ENCODE assay signal across 32 cellular contexts in genomic region chr2:36453652-36454051, GRCh38.
DNase-seq lines count a peak whose midpoint lies in the region; ATAC-seq, FAIRE-seq and TF ChIP-seq lines count a peak whose summit lies in the region.
"Had no signal": no experiment of that assay in that cellular context is flagged by ENCODE, and none has a peak within 500 bp of the region (broad histone marks: within the 10 kb centered on the region; RNA-seq: fewer than 3 reads in every experiment).

No MANE protein-coding gene starts in this region.

- H4K91ac ChIP-seq in mesenchymal stem cell (ENCODE audit: low read length), result no peak overlapping the region

- H3K14ac ChIP-seq in mesenchymal stem cell (ENCODE audit: low read length in 2 of 2), result no peak overlapping the region

- CTCF ChIA-PET in HepG2 (lab: Yijun Ruan, JAX; ENCODE audit: low intra/inter-chr PET ratio, low total read pairs), result no interaction called here

- no peaks in the 10 kb centered on the region for H3K27me3 ChIP-seq in HepG2 (ENCODE audit: control insufficient read depth in 1 of 2, insufficient read depth in 2 of 2, low read length in 2 of 2)
- no peaks in the 10 kb centered on the region for H3K27me3 ChIP-seq in right lobe of liver
- H3K27me3 ChIP-seq in astrocyte (ENCODE audit: insufficient read depth, low read length), result no peaks in the 10 kb centered on the region
- no peaks in the 10 kb centered on the region for H3K27me3 ChIP-seq in mesenchymal stem cell (ENCODE audit: control insufficient read depth in 1 of 2, insufficient read depth in 1 of 2, low read length in 2 of 2)
- H3K27me3 ChIP-seq: SJCRH30 had no signal

- no peak overlapping the region for H2BK120ac ChIP-seq in mesenchymal stem cell (ENCODE audit: low read depth, low read length)

- H3K18ac ChIP-seq in mesenchymal stem cell (ENCODE audit: low read depth in 1 of 2, low read length in 2 of 2), result no peak overlapping the region

- H2BK12ac ChIP-seq in mesenchymal stem cell (ENCODE audit: low read length in 2 of 2), result no peak overlapping the region

- H3K4me3 Mint-ChIP-seq in astrocyte (ENCODE audit: unreplicated experiment), result no peak overlapping the region
- H3K4me3 Mint-ChIP-seq: activated CD4-positive, alpha-beta T cell treated with anti-CD3 and anti-CD28 coated beads, Interleukin-2, amount 10 ng/mL, durations not matched to agents 24 days and 14 days; activated CD8-positive, alpha-beta memory T cell treated with anti-CD3 and anti-CD28 coated beads, Interleukin-2, amount 10 ng/mL, durations not matched to agents 7 days and 5 days; activated T-helper 1 cell treated with anti-CD3 and anti-CD28 coated beads, Interleukin-12 subunit alpha, Interleukin-12 subunit beta, Interleukin-2, Interleukin-4 antibody, amounts not matched to agents 30 ng/mL and 10 ng/mL and 1 ng/mL, durations not matched to agents 14 hours and 24 hours and 36 hours; B cell; T-helper 17 cell had no signal

- H2AK5ac ChIP-seq in mesenchymal stem cell (ENCODE audit: low read length, severe bottlenecking), result no peak overlapping the region

- H3K79me2 ChIP-seq in HepG2 (ENCODE audit: insufficient read depth, low read length) (peaks cover 7% of the 10 kb centered on the region), astrocyte (ENCODE audit: insufficient read depth, low read length) (peaks cover 71% of the 10 kb centered on the region)

- H3K9me3 Mint-ChIP-seq in astrocyte (ENCODE audit: unreplicated experiment), result no peaks in the 10 kb centered on the region
- H3K9me3 Mint-ChIP-seq: activated CD4-positive, alpha-beta T cell treated with anti-CD3 and anti-CD28 coated beads, Interleukin-2, amount 10 ng/mL, durations not matched to agents 24 days and 14 days; activated T-helper 1 cell treated with anti-CD3 and anti-CD28 coated beads, Interleukin-12 subunit alpha, Interleukin-12 subunit beta, Interleukin-2, Interleukin-4 antibody, amounts not matched to agents 30 ng/mL and 10 ng/mL and 1 ng/mL, durations not matched to agents 14 hours and 24 hours and 36 hours had no signal

- TF ChIP-seq EP300 in HepG2 (IDR thresholded peaks at IDR 0.05; ENCODE audit: low read depth in 2 of 2, low read length in 2 of 2) (peak in 1 of 2 experiments; percentile 55; a peak in 1 of 4 replicates), HepG2 (CRISPR knock-in tag; IDR thresholded peaks at IDR 0.05; ENCODE audit: borderline replicate concordance) (no peak)

- peaks cover 3% of the 10 kb centered on the region for H3K36me3 Mint-ChIP-seq in astrocyte (ENCODE audit: low read depth, unreplicated experiment)
- H3K36me3 Mint-ChIP-seq: activated CD8-positive, alpha-beta memory T cell treated with anti-CD3 and anti-CD28 coated beads, Interleukin-2, amount 10 ng/mL, durations not matched to agents 7 days and 5 days had no signal

- H3K27me3 Mint-ChIP-seq in astrocyte (ENCODE audit: low read depth, unreplicated experiment), result no peaks in the 10 kb centered on the region
- H3K27me3 Mint-ChIP-seq: activated CD4-positive, alpha-beta T cell treated with anti-CD3 and anti-CD28 coated beads, Interleukin-2, amount 10 ng/mL, durations not matched to agents 24 days and 14 days; activated CD8-positive, alpha-beta memory T cell treated with anti-CD3 and anti-CD28 coated beads, Interleukin-2, amount 10 ng/mL, durations not matched to agents 7 days and 5 days; B cell; T-helper 17 cell had no signal

- TF ChIP-seq CTCF in HepG2 (CRISPR knock-in tag; IDR thresholded peaks at IDR 0.05) (no peak), right lobe of liver (IDR thresholded peaks at IDR 0.05) (no peak), astrocyte (IDR thresholded peaks at IDR 0.05; ENCODE audit: insufficient read depth, low read depth, low read length) (no peak)

- H3K4ac ChIP-seq in mesenchymal stem cell (ENCODE audit: low read depth in 1 of 2, low read length in 2 of 2), result no peak overlapping the region

- H3K4me3 ChIP-seq in HepG2 (replicated peaks in 1 of 3; ENCODE audit: insufficient read depth in 1 of 3, low read depth in 2 of 3, low read length in 3 of 3) (no peak overlapping the region), right lobe of liver (no peak overlapping the region), astrocyte (ENCODE audit: insufficient read depth, low read depth, low read length) (no peak overlapping the region), mesenchymal stem cell (ENCODE audit: insufficient read depth in 1 of 2, low read depth in 1 of 2, low read length in 2 of 2) (no peak overlapping the region)
- H3K4me3 ChIP-seq: lower lobe of right lung, prostate gland, SJCRH30, smooth muscle cell had no signal

- H3K27ac ChIP-seq in HepG2 (ENCODE audit: extremely low read length, insufficient read depth, low read length), result no peak overlapping the region
- no peak overlapping the region for H3K27ac ChIP-seq in right lobe of liver
- H3K27ac ChIP-seq in astrocyte (ENCODE audit: low read depth, low read length), result peak overlapping the region; percentile 85
- no peak overlapping the region for H3K27ac ChIP-seq in mesenchymal stem cell (ENCODE audit: low read length, poor library complexity, severe bottlenecking)
- H3K27ac ChIP-seq: KMS-11, lower lobe of right lung, prostate gland, SJCRH30 had no signal

- no peak overlapping the region for H3K9ac ChIP-seq in HepG2 (ENCODE audit: insufficient read depth, low read depth, low read length)
- peak overlapping the region; percentile 21 for H3K9ac ChIP-seq in astrocyte (ENCODE audit: low read length)
- no peak overlapping the region for H3K9ac ChIP-seq in mesenchymal stem cell (ENCODE audit: low read length)
- H3K9ac ChIP-seq: KMS-11 had no signal

- H3K4me2 ChIP-seq in HepG2 (ENCODE audit: low read depth, low read length) (no peak overlapping the region), astrocyte (ENCODE audit: low read length) (peak overlapping the region; percentile 47), mesenchymal stem cell (ENCODE audit: low read length, poor library complexity, severe bottlenecking) (no peak overlapping the region)
- H3K4me2 ChIP-seq: KMS-11, smooth muscle cell had no signal

- POLR2A ChIA-PET in HepG2 (lab: Yijun Ruan, JAX), result interaction anchor here (1.2 kb wide), 1 partner anchor 21 kb away, joined by 3 read pairs; no protein-coding TSS in a partner anchor

- no peak for FAIRE-seq in HepG2 (lab: Jason Lieb, UNC)
- peak; percentile 17 for FAIRE-seq in astrocyte (lab: Jason Lieb, UNC)
- FAIRE-seq: GM12892, H1 had no signal

- no peak overlapping the region for H2BK15ac ChIP-seq in mesenchymal stem cell (ENCODE audit: low read depth, poor library complexity, severe bottlenecking)

- ATAC-seq in HepG2 (no peak; the same call in 2 of the 3 replicates), right lobe of liver (no peak), GM21367 (IDR thresholded peaks at IDR 0.05; ENCODE audit: unreplicated experiment) (no peak)
- ATAC-seq: activated CD8-positive, alpha-beta memory T cell treated with anti-CD3 and anti-CD28 coated beads, Interleukin-2, amount 10 ng/mL, durations not matched to agents 7 days and 5 days; lower lobe of right lung; stimulated activated naive CD8-positive, alpha-beta T cell treated with anti-CD3 and anti-CD28 coated beads, Interleukin-15, Interleukin-2, amounts not matched to agents 100 U/mL and 50 U/mL, for 24 hours; T-helper 17 cell had no signal

- in situ Hi-C loops in HepG2 (cut with HindIII; ENCODE audit: extremely low pct_ligation_motif_present, low pct_unique_long_range_greater_than_20kb), result no loop called here
- in situ Hi-C loops in G401 (cut with HindIII; ENCODE audit: low sequenced_read_pairs), result no loop called here

- DNase-seq in HepG2 (ENCODE audit: low spot score), result peak; percentile 52
- DNase-seq in right lobe of liver, result no peak
- no peak for DNase-seq in astrocyte (ENCODE audit: low read depth)
- peak; percentile 50 for DNase-seq in mesenchymal stem cell
- no peak for DNase-seq in NCI-H146 treated with DMSO at 0.1 percent for 48 hours (lab: John Stamatoyannopoulos, UW; ENCODE audit: unreplicated experiment)
- no peak for DNase-seq in G401 (ENCODE audit: low spot score)
- DNase-seq in NCI-H128 (lab: John Stamatoyannopoulos, UW; ENCODE audit: unreplicated experiment), result no peak
- DNase-seq: 8988T; activated CD4-positive, alpha-beta T cell treated with anti-CD3 and anti-CD28 coated beads, Interleukin-2, amount 10 ng/mL, durations not matched to agents 24 days and 14 days; activated CD8-positive, alpha-beta memory T cell treated with anti-CD3 and anti-CD28 coated beads, Interleukin-2, amount 10 ng/mL, durations not matched to agents 7 days and 5 days; activated naive CD4-positive, alpha-beta T cell treated with anti-CD3 and anti-CD28 coated beads, Interleukin-2, amount 50 U/mL, for 16 hours; aorta; DMS79; effector CD4-positive, alpha-beta T cell; erythroblast; lower lobe of right lung; NCI-H1048; NCI-H2081; NCI-H446 treated with DMSO at 0.1 percent for 48 hours; SJCRH30; stimulated activated CD4-positive, alpha-beta T cell treated with anti-CD3 and anti-CD28 coated beads, Interleukin-2, amount 100 ng/mL, for 48 hours; stimulated activated naive CD8-positive, alpha-beta T cell treated with anti-CD3 and anti-CD28 coated beads, Interleukin-15, Interleukin-2, amounts not matched to agents 100 U/mL and 50 U/mL, for 24 hours; T-helper 17 cell; trophoblast cell had no signal

- H4K8ac ChIP-seq in mesenchymal stem cell (ENCODE audit: low read length), result no peak overlapping the region

- H2BK5ac ChIP-seq in mesenchymal stem cell (ENCODE audit: low read depth, low read length, poor library complexity, severe bottlenecking), result no peak overlapping the region

- no TSS peak for BruUV-seq in HepG2 (replicated peaks; lab: Mats Ljungman, UMichigan)

- TF ChIP-seq POLR2A in HepG2 (IDR thresholded peaks at IDR 0.05; ENCODE audit: insufficient read depth in 1 of 2, low read depth in 2 of 2, low read length in 2 of 2) (no peak), right lobe of liver (IDR thresholded peaks at IDR 0.05) (no peak)

- H3K23ac ChIP-seq in mesenchymal stem cell (ENCODE audit: low read length in 2 of 2), result no peak overlapping the region

- intact Hi-C loops in HepG2 (cut with micrococcal nuclease; ENCODE audit: unreplicated experiment) (loop anchor here (2.0 to 5.0 kb wide), 2 partner anchors 21 to 41 kb away; no protein-coding TSS in a partner anchor), right lobe of liver (cut with DNase I) (no loop called here)

- peaks cover 8% of the 10 kb centered on the region; the same call in 1 of the 2 replicates for H4K20me1 ChIP-seq in HepG2 (ENCODE audit: insufficient read depth, low read length)
- H4K20me1 ChIP-seq in astrocyte (ENCODE audit: insufficient read depth, low read length), result no peaks in the 10 kb centered on the region

- no peaks in the 10 kb centered on the region for H3K9me3 ChIP-seq in HepG2 (ENCODE audit: low read length)
- no peaks in the 10 kb centered on the region for H3K9me3 ChIP-seq in right lobe of liver
- no peaks in the 10 kb centered on the region for H3K9me3 ChIP-seq in astrocyte (ENCODE audit: insufficient read depth, low read depth, low read length)
- H3K9me3 ChIP-seq in mesenchymal stem cell (ENCODE audit: control insufficient read depth, low read length), result no peaks in the 10 kb centered on the region
- H3K9me3 ChIP-seq: lower lobe of right lung, prostate gland, SJCRH30 had no signal

- H3K36me3 ChIP-seq in HepG2 (replicated peaks in 1 of 2; ENCODE audit: control insufficient read depth in 1 of 2, insufficient read depth in 2 of 2, low read length in 2 of 2) (peaks cover 32 to 65% of the 10 kb centered on the region in 2 experiments), right lobe of liver (no peaks in the 10 kb centered on the region), astrocyte (ENCODE audit: insufficient read depth, low read length) (peaks cover 10% of the 10 kb centered on the region), mesenchymal stem cell (ENCODE audit: control insufficient read depth in 1 of 2, insufficient read depth in 2 of 2, low read depth in 1 of 2, low read length in 2 of 2) (peaks cover 14 to 16% of the 10 kb centered on the region in 2 experiments)
- H3K36me3 ChIP-seq: prostate gland, SJCRH30 had no signal

- H3K4me1 ChIP-seq in HepG2 (ENCODE audit: insufficient read depth, low read length) (peaks cover 68% of the 10 kb centered on the region), right lobe of liver (no peaks in the 10 kb centered on the region), astrocyte (ENCODE audit: insufficient read depth, low read length) (peaks cover 82% of the 10 kb centered on the region), mesenchymal stem cell (ENCODE audit: control insufficient read depth, insufficient read depth, low read depth, low read length) (peaks cover 27% of the 10 kb centered on the region)
- H3K4me1 ChIP-seq: prostate gland had no signal

- H3K4me1 Mint-ChIP-seq in astrocyte (ENCODE audit: low read depth, unreplicated experiment), result peaks cover 28% of the 10 kb centered on the region
- H3K4me1 Mint-ChIP-seq: activated CD4-positive, alpha-beta T cell treated with anti-CD3 and anti-CD28 coated beads, Interleukin-2, amount 10 ng/mL, durations not matched to agents 24 days and 14 days; activated CD8-positive, alpha-beta memory T cell treated with anti-CD3 and anti-CD28 coated beads, Interleukin-2, amount 10 ng/mL, durations not matched to agents 7 days and 5 days; B cell; T-helper 17 cell had no signal

- TF ChIP-seq RAD21 in HepG2 (CRISPR knock-in tag; IDR thresholded peaks at IDR 0.05), result no peak

- H3K79me1 ChIP-seq in mesenchymal stem cell (replicated peaks; ENCODE audit: low read length, poor library complexity, severe bottlenecking), result peaks cover 16% of the 10 kb centered on the region

- WGBS in HepG2 (ENCODE audit: low lambda C conversion rate), result 29% methylated on average over 3 of the region's 3 CpGs
- 41% methylated on average over 3 of the region's 3 CpGs for WGBS in right lobe of liver (ENCODE audit: insufficient coverage, low coverage, low lambda C conversion rate, missing lambda C conversion rate)
- WGBS in mesenchymal stem cell, result 67% methylated on average over 1 of the region's 3 CpGs

- no peak overlapping the region for H2AFZ ChIP-seq in HepG2 (ENCODE audit: low read length)
- H2AFZ ChIP-seq in astrocyte (ENCODE audit: low read depth, low read length), result no peak overlapping the region
- H2AFZ ChIP-seq in mesenchymal stem cell (ENCODE audit: low read depth, low read length), result no peak overlapping the region

- no peak overlapping the region for H3K27ac Mint-ChIP-seq in astrocyte (ENCODE audit: unreplicated experiment)
- H3K27ac Mint-ChIP-seq: activated CD4-positive, alpha-beta T cell treated with anti-CD3 and anti-CD28 coated beads, Interleukin-2, amount 10 ng/mL, durations not matched to agents 24 days and 14 days; activated CD8-positive, alpha-beta memory T cell treated with anti-CD3 and anti-CD28 coated beads, Interleukin-2, amount 10 ng/mL, durations not matched to agents 7 days and 5 days; activated T-helper 1 cell treated with anti-CD3 and anti-CD28 coated beads, Interleukin-12 subunit alpha, Interleukin-12 subunit beta, Interleukin-2, Interleukin-4 antibody, amounts not matched to agents 30 ng/mL and 10 ng/mL and 1 ng/mL, durations not matched to agents 14 hours and 24 hours and 36 hours; B cell; T-helper 17 cell had no signal

Comparison
In these comparisons a context has a peak if more than half of its experiments do, and no peak if none do; other contexts are left out.
1. DNase-seq: peak in HepG2 (single experiment) and mesenchymal stem cell (single experiment); none in right lobe of liver (0 of 3), astrocyte (single experiment), NCI-H146 treated with DMSO at 0.1 percent for 48 hours (single experiment), G401 (single experiment) and NCI-H128 (single experiment).